ENCODE assay signal across 1 cellular context in the genomic region with DNA sequence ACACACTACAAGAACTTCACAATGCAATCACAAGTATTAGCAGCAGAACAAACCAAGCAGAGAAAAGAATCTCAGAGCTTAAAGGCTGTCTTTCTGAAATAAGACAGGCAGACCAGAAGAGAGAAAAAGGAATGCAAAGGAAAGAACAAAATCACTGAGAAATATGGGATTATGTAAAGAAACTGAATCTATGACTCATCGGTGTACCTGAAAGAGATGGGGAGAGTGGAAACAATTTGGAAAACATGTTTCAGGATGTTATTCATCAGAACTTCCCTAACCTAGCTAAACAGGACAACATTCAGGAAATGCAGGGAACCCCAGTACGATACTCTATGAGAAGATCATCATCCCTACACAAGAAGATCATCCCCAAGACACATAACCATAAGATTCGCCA.
TF ChIP-seq lines count a peak whose summit lies in the region.

No MANE protein-coding gene starts in this region.

TF ChIP-seq in H1, 55 proteins besides CTCF, POLR2A, EP300 and RAD21:
- TF ChIP-seq GTF2F1 (IDR thresholded peaks at IDR 0.05; ENCODE audit: borderline replicate concordance, low read depth, low read length) (no peak), BCL11A (IDR thresholded peaks at IDR 0.05; ENCODE audit: low read depth in 2 of 2, low read length in 2 of 2) (no peak), NANOG (IDR thresholded peaks at IDR 0.05; ENCODE audit: insufficient read depth, low read depth, low read length, poor library complexity, severe bottlenecking) (no peak), KDM1A (IDR thresholded peaks at IDR 0.05; ENCODE audit: borderline replicate concordance, low read length) (no peak), PHF8 (conservative IDR thresholded peaks at IDR 0.05; ENCODE audit: low read depth, low read length) (no peak), BRCA1 (IDR thresholded peaks at IDR 0.05; ENCODE audit: low read depth, low read length) (no peak), TBP (IDR thresholded peaks at IDR 0.05; ENCODE audit: low read depth, low read length) (no peak), CREB1 (IDR thresholded peaks at IDR 0.05) (no peak), EZH2 (IDR thresholded peaks at IDR 0.05; ENCODE audit: low read depth, low read length, severe bottlenecking) (no peak), SUZ12 (IDR thresholded peaks at IDR 0.05; ENCODE audit: low read length) (no peak), CHD2 (IDR thresholded peaks at IDR 0.05; ENCODE audit: low read length) (no peak), SP1 (IDR thresholded peaks at IDR 0.05; ENCODE audit: low read depth, low read length) (no peak), BACH1 (IDR thresholded peaks at IDR 0.05; ENCODE audit: low read length) (no peak), CTBP2 (IDR thresholded peaks at IDR 0.05; ENCODE audit: borderline replicate concordance, insufficient read depth, insufficient read length, low read length) (no peak)
- TF ChIP-seq, protein P1, sequence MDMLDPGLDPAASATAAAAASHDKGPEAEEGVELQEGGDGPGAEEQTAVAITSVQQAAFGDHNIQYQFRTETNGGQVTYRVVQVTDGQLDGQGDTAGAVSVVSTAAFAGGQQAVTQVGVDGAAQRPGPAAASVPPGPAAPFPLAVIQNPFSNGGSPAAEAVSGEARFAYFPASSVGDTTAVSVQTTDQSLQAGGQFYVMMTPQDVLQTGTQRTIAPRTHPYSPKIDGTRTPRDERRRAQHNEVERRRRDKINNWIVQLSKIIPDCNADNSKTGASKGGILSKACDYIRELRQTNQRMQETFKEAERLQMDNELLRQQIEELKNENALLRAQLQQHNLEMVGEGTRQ (IDR thresholded peaks at IDR 0.05; ENCODE audit: low read length), result no peak
- TF ChIP-seq, protein P2, sequence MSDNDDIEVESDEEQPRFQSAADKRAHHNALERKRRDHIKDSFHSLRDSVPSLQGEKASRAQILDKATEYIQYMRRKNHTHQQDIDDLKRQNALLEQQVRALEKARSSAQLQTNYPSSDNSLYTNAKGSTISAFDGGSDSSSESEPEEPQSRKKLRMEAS (IDR thresholded peaks at IDR 0.05), result no peak
- TF ChIP-seq, protein P3, sequence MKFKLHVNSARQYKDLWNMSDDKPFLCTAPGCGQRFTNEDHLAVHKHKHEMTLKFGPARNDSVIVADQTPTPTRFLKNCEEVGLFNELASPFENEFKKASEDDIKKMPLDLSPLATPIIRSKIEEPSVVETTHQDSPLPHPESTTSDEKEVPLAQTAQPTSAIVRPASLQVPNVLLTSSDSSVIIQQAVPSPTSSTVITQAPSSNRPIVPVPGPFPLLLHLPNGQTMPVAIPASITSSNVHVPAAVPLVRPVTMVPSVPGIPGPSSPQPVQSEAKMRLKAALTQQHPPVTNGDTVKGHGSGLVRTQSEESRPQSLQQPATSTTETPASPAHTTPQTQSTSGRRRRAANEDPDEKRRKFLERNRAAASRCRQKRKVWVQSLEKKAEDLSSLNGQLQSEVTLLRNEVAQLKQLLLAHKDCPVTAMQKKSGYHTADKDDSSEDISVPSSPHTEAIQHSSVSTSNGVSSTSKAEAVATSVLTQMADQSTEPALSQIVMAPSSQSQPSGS (IDR thresholded peaks at IDR 0.05; ENCODE audit: low read length), result no peak
